1 cellular context compared by ENCODE assay signal in genomic region chr16:89164847-89165684, GRCh38.
TF ChIP-seq lines count a peak whose summit lies in the region.

No MANE protein-coding gene starts in this region.

TF ChIP-seq in HepG2, 621 proteins besides CTCF, POLR2A, EP300 and RAD21:
- no peak for TF ChIP-seq CREB1 (IDR thresholded peaks at IDR 0.05)
- TF ChIP-seq CREB1 (CRISPR knock-in tag; IDR thresholded peaks at IDR 0.05): no peak
- peak; percentile 42 for TF ChIP-seq RBM39 (IDR thresholded peaks at IDR 0.05; ENCODE audit: low read depth, low read length, poor library complexity, severe bottlenecking)
- TF ChIP-seq ZNF781 (CRISPR knock-in tag; IDR thresholded peaks at IDR 0.05; ENCODE audit: borderline replicate concordance, not compliant biosample characterization): no peak
- TF ChIP-seq ZNF687 (CRISPR knock-in tag; IDR thresholded peaks at IDR 0.05): peak; percentile 41
- peak; percentile 64; the same call in 1 of the 2 replicates for TF ChIP-seq HNRNPL (IDR thresholded peaks at IDR 0.05; ENCODE audit: low read depth, low read length)
